18 cellular contexts compared by ENCODE assay signal in the genomic region with DNA sequence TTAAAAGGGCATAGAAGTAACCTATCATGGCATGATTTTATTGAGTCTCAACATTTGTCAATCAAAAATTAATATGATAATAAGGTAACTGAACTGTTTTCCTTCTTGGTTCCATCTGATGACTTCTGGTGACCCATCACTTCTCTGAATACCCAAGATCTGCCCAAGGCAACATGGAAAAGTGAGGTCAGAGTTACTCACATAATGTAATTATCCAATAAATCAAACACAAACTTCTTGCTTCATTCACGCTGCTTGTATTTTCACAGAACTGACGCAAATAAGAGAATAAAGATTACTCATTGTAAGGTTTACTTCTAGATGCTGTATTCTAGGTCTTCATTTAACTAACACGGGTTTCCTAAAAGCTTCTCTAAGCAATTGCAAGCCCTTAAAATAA.
"Had no signal": no experiment of that assay in that cellular context is flagged by ENCODE, and none has a peak within 500 bp of the region (broad histone marks: within the 10 kb centered on the region; RNA-seq: fewer than 3 reads in every experiment).

No MANE protein-coding gene starts in this region.

- H3K27me3 ChIP-seq: colonic mucosa, heart left ventricle, ovary, right atrium auricular region, sigmoid colon, stomach had no signal

- ATAC-seq: heart left ventricle; natural killer cell; stimulated activated naive B cell treated with anti-CD40 and anti-IgM and Interleukin-4, amounts not matched to agents 10 μg/mL and 1 μg/mL and 100 μg/mL, for 72 hours had no signal

- H3K4me1 Mint-ChIP-seq: natural killer cell; neural crest cell; stimulated activated naive B cell treated with anti-CD40 and anti-IgM and Interleukin-4, amounts not matched to agents 10 μg/mL and 1 μg/mL and 100 μg/mL, for 72 hours had no signal

- H3K9me3 Mint-ChIP-seq: neural crest cell; stimulated activated naive B cell treated with anti-CD40 and anti-IgM and Interleukin-4, amounts not matched to agents 10 μg/mL and 1 μg/mL and 100 μg/mL, for 72 hours had no signal

- H3K4me3 ChIP-seq: colonic mucosa, heart left ventricle, ovary, right atrium auricular region, sigmoid colon, skin epidermis, stomach had no signal

- H3K27ac Mint-ChIP-seq: natural killer cell; stimulated activated naive B cell treated with anti-CD40 and anti-IgM and Interleukin-4, amounts not matched to agents 10 μg/mL and 1 μg/mL and 100 μg/mL, for 72 hours had no signal

- H3K36me3 ChIP-seq: colonic mucosa, heart left ventricle, ovary, right atrium auricular region, sigmoid colon, stomach had no signal

- H3K4me1 ChIP-seq: colonic mucosa, heart left ventricle, right atrium auricular region, sigmoid colon, stomach had no signal

- H3K9me3 ChIP-seq: colonic mucosa, heart left ventricle, ovary, right atrium auricular region, sigmoid colon, stomach had no signal

- H3K36me3 Mint-ChIP-seq: natural killer cell; stimulated activated naive B cell treated with anti-CD40 and anti-IgM and Interleukin-4, amounts not matched to agents 10 μg/mL and 1 μg/mL and 100 μg/mL, for 72 hours had no signal

- H3K27ac ChIP-seq: colonic mucosa, heart left ventricle, ovary, right atrium auricular region, sigmoid colon, skin epidermis, stomach had no signal

- H3K4me3 Mint-ChIP-seq: natural killer cell; neural crest cell; stimulated activated naive B cell treated with anti-CD40 and anti-IgM and Interleukin-4, amounts not matched to agents 10 μg/mL and 1 μg/mL and 100 μg/mL, for 72 hours had no signal

- DNase-seq: colonic mucosa; dermis blood vessel endothelial cell; heart left ventricle; hypothalamus; kidney glomerular epithelial cell; natural killer cell; nucleus accumbens; ovary; sigmoid colon; stimulated activated CD4-positive, alpha-beta T cell treated with anti-CD3 and anti-CD28 coated beads, Interleukin-2, amount 100 ng/mL, for 24 hours; stimulated activated CD4-positive, alpha-beta T cell treated with anti-CD3 and anti-CD28 coated beads, Interleukin-4, amount 100 ng/mL, for 4 hours; stimulated activated naive B cell treated with anti-CD40 and anti-IgM and Interleukin-4, amounts not matched to agents 10 μg/mL and 1 μg/mL and 100 μg/mL, for 72 hours; stomach; substantia nigra; trophoblast cell had no signal
